ENCODE assay signal across 8 cellular contexts in the genomic region with DNA sequence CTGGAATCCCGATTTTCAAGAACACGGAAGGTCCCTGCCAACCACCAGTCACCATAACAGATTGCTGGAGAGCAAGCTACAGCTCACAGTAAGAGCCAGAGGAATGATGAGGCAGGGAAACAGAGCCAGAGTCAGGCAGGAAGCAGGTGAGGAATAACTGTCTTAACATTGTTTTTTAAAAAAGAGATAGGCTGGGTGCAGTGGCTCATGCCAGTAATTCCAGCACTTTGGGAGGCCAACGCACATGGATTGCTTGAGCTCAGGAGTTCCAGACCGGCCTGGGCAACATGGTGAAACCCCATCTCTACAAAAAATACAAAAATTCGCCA. TPM values are rescaled to one million over a fixed set of nuclear protein-coding genes. Genes with fewer than 3 reads are reported as not detected.
DNase-seq lines count a peak whose midpoint lies in the region; ATAC-seq and TF ChIP-seq lines count a peak whose summit lies in the region.
"Had no signal": no experiment of that assay in that cellular context is flagged by ENCODE, and none has a peak within 500 bp of the region (broad histone marks: within the 10 kb centered on the region; RNA-seq: fewer than 3 reads in every experiment).

No MANE protein-coding gene starts in this region.

- ATAC-seq in heart right ventricle = peak in 1 of 8 donors; percentile 1
- no peak for ATAC-seq in Right ventricle myocardium superior (ENCODE audit: poor library complexity)
- ATAC-seq in GM21529 (IDR thresholded peaks at IDR 0.05; ENCODE audit: unreplicated experiment) = no peak

- intact Hi-C loops in heart right ventricle (cut with DNase I) (no loop called here), Right ventricle myocardium superior (cut with DNase I) (no loop called here)

- 66 to 74% methylated on average over 5 of the region's 5 CpGs for WGBS in heart right ventricle, 2 donors

- no peak for TF ChIP-seq CTCF in heart right ventricle (IDR thresholded peaks at IDR 0.05)
- no peak for TF ChIP-seq CTCF in fibroblast of lung (conservative IDR thresholded peaks at IDR 0.05 in 1 of 2, IDR thresholded peaks at IDR 0.05 in 1 of 2; ENCODE audit: low read depth in 1 of 2, low read length in 2 of 2)
- no peak for TF ChIP-seq CTCF in type B pancreatic cell (conservative IDR thresholded peaks at IDR 0.05)

- H2AFZ ChIP-seq in fibroblast of lung (ENCODE audit: low read length) = no peak overlapping the region

- peaks cover 10% of the 10 kb centered on the region for H3K36me3 Mint-ChIP-seq in type B pancreatic cell

- no peaks in the 10 kb centered on the region for H3K9me3 ChIP-seq in heart right ventricle
- no peaks in the 10 kb centered on the region for H3K9me3 ChIP-seq in fibroblast of lung (ENCODE audit: control insufficient read depth, insufficient read depth, low read depth, low read length)

- H3K36me3 ChIP-seq in heart right ventricle (peaks cover 0 to 58% (median 6%) of the 10 kb centered on the region in 9 donors), fibroblast of lung (ENCODE audit: control insufficient read depth, insufficient read depth, low read length) (peaks cover 16% of the 10 kb centered on the region)

- H3K4me1 ChIP-seq in heart right ventricle (peaks cover 29 to 97% (median 83%) of the 10 kb centered on the region in 9 donors), fibroblast of lung (ENCODE audit: control insufficient read depth, extremely low read depth, insufficient read depth, low read length) (peaks cover 23% of the 10 kb centered on the region)

- peak overlapping the region; percentile 80 for H3K27ac Mint-ChIP-seq in type B pancreatic cell

- H3K27me3 ChIP-seq in heart right ventricle = no peaks in the 10 kb centered on the region
- H3K27me3 ChIP-seq in fibroblast of lung (ENCODE audit: control insufficient read depth, insufficient read depth, low read length) = no peaks in the 10 kb centered on the region

- peaks cover 5% of the 10 kb centered on the region for H3K79me2 ChIP-seq in fibroblast of lung (ENCODE audit: control insufficient read depth, insufficient read depth, low read length)

- peaks cover 54% of the 10 kb centered on the region for H3K4me1 Mint-ChIP-seq in type B pancreatic cell (ENCODE audit: unreplicated experiment)

- peak overlapping the region; percentile 25 for H3K4me3 Mint-ChIP-seq in type B pancreatic cell

- DNase-seq in heart right ventricle (no peak), Right ventricle myocardium superior (no peak), fibroblast of lung (ENCODE audit: low read depth in 2 of 2) (peak in 1 of 2 donors; percentile 25), type B pancreatic cell (ENCODE audit: extremely low spot score, unreplicated experiment) (no peak), glomerular visceral epithelial cell (ENCODE audit: extremely low spot score) (no peak)
- DNase-seq: activated gamma-delta T cell treated with Interleukin-2 at 50 U/mL for 16 hours had no signal

- peak overlapping the region; percentile 77 to 92 (median 83) for H3K27ac ChIP-seq in heart right ventricle
- peak overlapping the region; percentile 30 for H3K27ac ChIP-seq in fibroblast of lung (ENCODE audit: insufficient read depth, low read length)

- H3K4me2 ChIP-seq in fibroblast of lung (ENCODE audit: extremely low read depth, insufficient read depth, low read length) = no peak overlapping the region

- H3K9ac ChIP-seq in fibroblast of lung (ENCODE audit: insufficient read depth, low read length) = no peak overlapping the region

- no peaks in the 10 kb centered on the region for H4K20me1 ChIP-seq in fibroblast of lung (ENCODE audit: control insufficient read depth, extremely low read depth, insufficient read depth, low read length)

- no peak overlapping the region for H3K4me3 ChIP-seq in heart right ventricle
- H3K4me3 ChIP-seq in fibroblast of lung (replicated peaks in 1 of 4; ENCODE audit: control extremely low read depth in 1 of 4, insufficient read depth in 1 of 4, low read depth in 3 of 4, low read length in 4 of 4) = no peak overlapping the region

- H3K9me3 Mint-ChIP-seq in type B pancreatic cell = no peaks in the 10 kb centered on the region

- H3K27me3 Mint-ChIP-seq in type B pancreatic cell = no peaks in the 10 kb centered on the region

RNA-seq across cellular contexts. Expression of gene CASTOR1, which starts 13.5 kb away (rescaled TPM):
- total RNA-seq in heart right ventricle (1 to 10 TPM; 2.8 to 7.9 (median 5.4) TPM), Right ventricle myocardium superior (5.3 TPM), fibroblast of lung (5.0 and 5.6 TPM in 2 replicates), type B pancreatic cell (ENCODE audit: low replicate concordance) (11.4 TPM in 2 replicates)
- polyA plus RNA-seq in heart right ventricle (10 to 100 TPM; 13.9 to 14.7 TPM), fibroblast of lung (2.7 and 3.4 TPM in 2 replicates)
- 4.5 and 4.7 TPM in 2 replicates for polyA plus RNA-seq in fibroblast of lung (2012)
- polyA minus RNA-seq in fibroblast of lung (ENCODE audit: low replicate concordance) = 4.6 and 5.5 TPM in 2 replicates

RNA-seq across cellular contexts. Expression of gene TBC1D10A, which starts 24.0 kb away (rescaled TPM):
- total RNA-seq in heart right ventricle (1 to 10 TPM; 3.2 to 7.5 (median 5.6) TPM), Right ventricle myocardium superior (6.5 TPM), fibroblast of lung (8.5 and 11.7 TPM in 2 replicates), type B pancreatic cell (ENCODE audit: low replicate concordance) (15.3 and 21.5 TPM in 2 replicates)
- polyA plus RNA-seq in heart right ventricle (1 to 10 TPM; 6.9 to 9.5 TPM), fibroblast of lung (9.2 and 10.8 TPM in 2 replicates)
- 13.8 and 15.5 TPM in 2 replicates for polyA plus RNA-seq in fibroblast of lung (2012)
- polyA minus RNA-seq in fibroblast of lung (ENCODE audit: low replicate concordance) = 25.0 and 31.5 TPM in 2 replicates

RNA-seq across cellular contexts. Expression of gene OSM, which starts 36.1 kb away (rescaled TPM):
- 1 to 10 TPM in 1 of 10 donors, under 1 TPM in 7, not detected in 2; 0.20 to 2.8 (median 0.44) TPM for total RNA-seq in heart right ventricle
- polyA plus RNA-seq in heart right ventricle = under 1 TPM in 1 of 2 donors, not detected in 1; 0.22 TPM
- total RNA-seq in Right ventricle myocardium superior = 0.11 TPM
- total RNA-seq in fibroblast of lung = not detected in 2 replicates
- polyA plus RNA-seq in fibroblast of lung = not detected in 2 replicates
- polyA plus RNA-seq in fibroblast of lung (2012) = not detected in 2 replicates
- polyA minus RNA-seq in fibroblast of lung (ENCODE audit: low replicate concordance) = not detected in 2 replicates
- total RNA-seq in type B pancreatic cell (ENCODE audit: low replicate concordance) = not detected in 2 replicates
- polyA plus RNA-seq: BJ had no signal

RNA-seq across cellular contexts. Expression of gene SF3A1, which starts 53.9 kb away (rescaled TPM):
- total RNA-seq in heart right ventricle (100 to 1,000 TPM in 6 of 10 donors, 10 to 100 TPM in 4; 84.4 to 132 (median 111) TPM), Right ventricle myocardium superior (87.7 TPM), fibroblast of lung (10.8 and 17.0 TPM in 2 replicates), type B pancreatic cell (ENCODE audit: low replicate concordance) (160 and 190 TPM in 2 replicates)
- polyA plus RNA-seq in heart right ventricle (10 to 100 TPM; 13.2 to 16.0 TPM), fibroblast of lung (22.9 and 45.9 TPM in 2 replicates)
- polyA plus RNA-seq in fibroblast of lung (2012) = 54.0 and 92.7 TPM in 2 replicates
- 363 and 681 TPM in 2 replicates for polyA minus RNA-seq in fibroblast of lung (ENCODE audit: low replicate concordance)

RNA-seq across cellular contexts. Expression of gene CCDC157, which starts 54.0 kb away (rescaled TPM):
- total RNA-seq in heart right ventricle = 1 to 10 TPM in 3 of 10 donors, under 1 TPM in 7; 0.11 to 1.2 (median 0.85) TPM
- polyA plus RNA-seq in heart right ventricle = 1 to 10 TPM in 1 of 2 donors, under 1 TPM in 1; 0.88 to 1.2 TPM
- 0.51 TPM for total RNA-seq in Right ventricle myocardium superior
- total RNA-seq in fibroblast of lung = 1.0 and 1.5 TPM in 2 replicates
- polyA plus RNA-seq in fibroblast of lung = 0.77 and 1.1 TPM in 2 replicates
- polyA plus RNA-seq in fibroblast of lung (2012) = 0.91 and 1.6 TPM in 2 replicates
- polyA minus RNA-seq in fibroblast of lung (ENCODE audit: low replicate concordance) = 0.15 and 0.43 TPM in 2 replicates
- 6.9 and 9.4 TPM in 2 replicates for total RNA-seq in type B pancreatic cell (ENCODE audit: low replicate concordance)
